ENCODE assay signal across 1 cellular context in the genomic region with DNA sequence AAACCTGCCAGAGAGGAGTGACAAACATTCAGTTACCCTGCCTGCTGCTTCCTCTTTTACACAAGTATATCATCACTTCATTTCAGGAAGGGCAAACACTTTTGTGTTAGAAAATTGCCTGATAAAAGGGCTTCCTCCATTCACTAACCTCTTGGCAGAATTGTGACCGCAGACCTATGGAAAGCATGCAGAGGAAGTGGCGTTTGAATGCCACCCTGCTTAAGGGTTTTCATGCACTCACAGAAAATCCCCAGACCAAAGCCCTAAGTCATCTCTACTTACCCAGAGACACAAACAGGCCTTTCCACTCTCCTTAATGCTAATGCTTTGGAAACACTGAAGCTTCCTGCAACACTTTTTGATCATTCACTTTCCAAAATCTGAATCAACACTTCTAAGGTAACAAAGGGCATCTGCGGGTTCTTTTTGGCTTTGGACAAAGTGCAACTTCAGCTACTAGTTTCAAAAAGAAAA.
TF ChIP-seq lines count a peak whose summit lies in the region.

No MANE protein-coding gene starts in this region.

TF ChIP-seq in GM12878, 131 proteins besides CTCF, POLR2A, EP300 and RAD21 (continued from another document):
- TF ChIP-seq, protein P1, sequence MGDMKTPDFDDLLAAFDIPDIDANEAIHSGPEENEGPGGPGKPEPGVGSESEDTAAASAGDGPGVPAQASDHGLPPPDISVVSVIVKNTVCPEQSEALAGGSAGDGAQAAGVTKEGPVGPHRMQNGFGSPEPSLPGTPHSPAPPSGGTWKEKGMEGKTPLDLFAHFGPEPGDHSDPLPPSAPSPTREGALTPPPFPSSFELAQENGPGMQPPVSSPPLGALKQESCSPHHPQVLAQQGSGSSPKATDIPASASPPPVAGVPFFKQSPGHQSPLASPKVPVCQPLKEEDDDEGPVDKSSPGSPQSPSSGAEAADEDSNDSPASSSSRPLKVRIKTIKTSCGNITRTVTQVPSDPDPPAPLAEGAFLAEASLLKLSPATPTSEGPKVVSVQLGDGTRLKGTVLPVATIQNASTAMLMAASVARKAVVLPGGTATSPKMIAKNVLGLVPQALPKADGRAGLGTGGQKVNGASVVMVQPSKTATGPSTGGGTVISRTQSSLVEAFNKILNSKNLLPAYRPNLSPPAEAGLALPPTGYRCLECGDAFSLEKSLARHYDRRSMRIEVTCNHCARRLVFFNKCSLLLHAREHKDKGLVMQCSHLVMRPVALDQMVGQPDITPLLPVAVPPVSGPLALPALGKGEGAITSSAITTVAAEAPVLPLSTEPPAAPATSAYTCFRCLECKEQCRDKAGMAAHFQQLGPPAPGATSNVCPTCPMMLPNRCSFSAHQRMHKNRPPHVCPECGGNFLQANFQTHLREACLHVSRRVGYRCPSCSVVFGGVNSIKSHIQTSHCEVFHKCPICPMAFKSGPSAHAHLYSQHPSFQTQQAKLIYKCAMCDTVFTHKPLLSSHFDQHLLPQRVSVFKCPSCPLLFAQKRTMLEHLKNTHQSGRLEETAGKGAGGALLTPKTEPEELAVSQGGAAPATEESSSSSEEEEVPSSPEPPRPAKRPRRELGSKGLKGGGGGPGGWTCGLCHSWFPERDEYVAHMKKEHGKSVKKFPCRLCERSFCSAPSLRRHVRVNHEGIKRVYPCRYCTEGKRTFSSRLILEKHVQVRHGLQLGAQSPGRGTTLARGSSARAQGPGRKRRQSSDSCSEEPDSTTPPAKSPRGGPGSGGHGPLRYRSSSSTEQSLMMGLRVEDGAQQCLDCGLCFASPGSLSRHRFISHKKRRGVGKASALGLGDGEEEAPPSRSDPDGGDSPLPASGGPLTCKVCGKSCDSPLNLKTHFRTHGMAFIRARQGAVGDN (IDR thresholded peaks at IDR 0.05) = 0 out of 2 replicates have a peak, but pooled peaks have one; percentile 22
- TF ChIP-seq, protein P2, sequence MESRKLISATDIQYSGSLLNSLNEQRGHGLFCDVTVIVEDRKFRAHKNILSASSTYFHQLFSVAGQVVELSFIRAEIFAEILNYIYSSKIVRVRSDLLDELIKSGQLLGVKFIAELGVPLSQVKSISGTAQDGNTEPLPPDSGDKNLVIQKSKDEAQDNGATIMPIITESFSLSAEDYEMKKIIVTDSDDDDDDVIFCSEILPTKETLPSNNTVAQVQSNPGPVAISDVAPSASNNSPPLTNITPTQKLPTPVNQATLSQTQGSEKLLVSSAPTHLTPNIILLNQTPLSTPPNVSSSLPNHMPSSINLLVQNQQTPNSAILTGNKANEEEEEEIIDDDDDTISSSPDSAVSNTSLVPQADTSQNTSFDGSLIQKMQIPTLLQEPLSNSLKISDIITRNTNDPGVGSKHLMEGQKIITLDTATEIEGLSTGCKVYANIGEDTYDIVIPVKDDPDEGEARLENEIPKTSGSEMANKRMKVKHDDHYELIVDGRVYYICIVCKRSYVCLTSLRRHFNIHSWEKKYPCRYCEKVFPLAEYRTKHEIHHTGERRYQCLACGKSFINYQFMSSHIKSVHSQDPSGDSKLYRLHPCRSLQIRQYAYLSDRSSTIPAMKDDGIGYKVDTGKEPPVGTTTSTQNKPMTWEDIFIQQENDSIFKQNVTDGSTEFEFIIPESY (IDR thresholded peaks at IDR 0.05) = no peak
- TF ChIP-seq CHD4 (IDR thresholded peaks at IDR 0.05) = no peak
- TF ChIP-seq MYB (IDR thresholded peaks at IDR 0.05; ENCODE audit: borderline replicate concordance, low read depth, low read length) = no peak
- no peak for TF ChIP-seq LARP7 (IDR thresholded peaks at IDR 0.05)
- no peak for TF ChIP-seq KDM1A (IDR thresholded peaks at IDR 0.05; ENCODE audit: borderline replicate concordance)
- TF ChIP-seq RB1 (IDR thresholded peaks at IDR 0.05; ENCODE audit: borderline replicate concordance) = no peak
- peak; percentile 40; the same call in 1 of the 2 replicates for TF ChIP-seq CBFB (IDR thresholded peaks at IDR 0.05; ENCODE audit: low read depth)
- peak; percentile 36 to 41; a peak in 2 of 4 replicates for TF ChIP-seq IKZF2 (IDR thresholded peaks at IDR 0.05)
- TF ChIP-seq NBN (IDR thresholded peaks at IDR 0.05) = peak; percentile 28; the same call in 1 of the 2 replicates
- TF ChIP-seq, protein P3, sequence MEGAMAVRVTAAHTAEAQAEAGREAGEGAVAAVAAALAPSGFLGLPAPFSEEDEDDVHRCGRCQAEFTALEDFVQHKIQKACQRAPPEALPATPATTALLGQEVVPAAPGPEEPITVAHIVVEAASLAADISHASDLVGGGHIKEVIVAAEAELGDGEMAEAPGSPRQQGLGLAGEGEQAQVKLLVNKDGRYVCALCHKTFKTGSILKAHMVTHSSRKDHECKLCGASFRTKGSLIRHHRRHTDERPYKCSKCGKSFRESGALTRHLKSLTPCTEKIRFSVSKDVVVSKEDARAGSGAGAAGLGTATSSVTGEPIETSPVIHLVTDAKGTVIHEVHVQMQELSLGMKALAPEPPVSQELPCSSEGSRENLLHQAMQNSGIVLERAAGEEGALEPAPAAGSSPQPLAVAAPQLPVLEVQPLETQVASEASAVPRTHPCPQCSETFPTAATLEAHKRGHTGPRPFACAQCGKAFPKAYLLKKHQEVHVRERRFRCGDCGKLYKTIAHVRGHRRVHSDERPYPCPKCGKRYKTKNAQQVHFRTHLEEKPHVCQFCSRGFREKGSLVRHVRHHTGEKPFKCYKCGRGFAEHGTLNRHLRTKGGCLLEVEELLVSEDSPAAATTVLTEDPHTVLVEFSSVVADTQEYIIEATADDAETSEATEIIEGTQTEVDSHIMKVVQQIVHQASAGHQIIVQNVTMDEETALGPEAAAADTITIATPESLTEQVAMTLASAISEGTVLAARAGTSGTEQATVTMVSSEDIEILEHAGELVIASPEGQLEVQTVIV (IDR thresholded peaks at IDR 0.05; ENCODE audit: borderline replicate concordance, partially characterized antibody) = no peak
- no peak for TF ChIP-seq PAX5 (IDR thresholded peaks at IDR 0.05; ENCODE audit: borderline replicate concordance, low read depth, low read length)
